Comparison of ENCODE assay signal across 8 cellular contexts in the genomic region with DNA sequence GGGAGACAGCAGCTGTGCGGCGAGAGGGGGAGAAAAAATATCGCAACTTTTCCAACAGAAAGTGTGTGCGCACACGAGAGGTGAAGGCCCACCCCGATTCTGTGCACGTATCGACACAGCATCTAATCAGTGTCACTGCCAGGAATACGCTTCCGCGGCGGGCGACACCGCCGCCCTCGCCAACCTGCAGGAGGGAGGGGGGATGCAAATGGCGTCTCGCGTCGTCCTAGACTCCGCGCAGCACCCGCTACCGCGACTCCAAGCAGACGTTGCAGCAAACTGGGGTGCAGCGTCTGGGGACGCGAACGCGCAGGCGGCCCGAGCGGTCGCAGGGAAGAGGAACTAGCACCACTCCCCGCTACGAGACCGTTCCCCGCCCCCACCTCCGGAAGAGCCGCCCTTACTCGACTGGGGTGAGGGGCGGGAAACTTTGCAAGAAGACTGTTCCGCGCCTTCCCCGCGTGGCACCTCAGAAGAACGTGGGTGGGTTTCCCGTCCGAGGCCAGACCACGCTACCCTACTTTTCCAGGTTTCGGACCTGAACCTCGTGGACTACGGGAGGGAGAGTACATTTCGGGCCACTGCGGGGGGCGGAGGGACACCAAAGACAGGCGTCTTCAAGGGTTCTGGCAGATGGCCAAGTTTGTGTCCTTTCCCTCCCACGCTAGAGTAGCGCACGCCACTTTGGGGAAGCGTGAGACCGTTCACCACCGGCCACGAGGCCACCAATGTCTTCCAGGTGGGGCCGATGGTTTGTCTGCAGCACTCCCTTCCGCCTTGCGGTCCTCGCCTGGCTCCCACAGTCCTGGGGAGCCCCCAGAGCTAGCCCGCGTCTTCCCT.
DNase-seq lines count a peak whose midpoint lies in the region; ATAC-seq and TF ChIP-seq lines count a peak whose summit lies in the region.

No MANE protein-coding gene starts in this region.

- no peak overlapping the region for H2AFZ ChIP-seq in Karpas-422 (ENCODE audit: low read length)

- H3K79me2 ChIP-seq in Karpas-422 (ENCODE audit: low read length) = no peaks in the 10 kb centered on the region

- peaks cover 7% of the 10 kb centered on the region; the same call in 1 of the 2 replicates for H3K4me1 ChIP-seq in BE2C
- peaks cover 50% of the 10 kb centered on the region for H3K4me1 ChIP-seq in Karpas-422 (ENCODE audit: low read length)

- CTCF ChIA-PET in T-cell (lab: Charles Lee) = interaction anchor here in 1 of 2 donors (1.0 kb wide), 1 partner anchor 79 kb away, joined by 4 read pairs; no protein-coding TSS in a partner anchor

- H3K9me2 ChIP-seq in Karpas-422 (replicated peaks; ENCODE audit: insufficient read depth, low read length) = no peaks in the 10 kb centered on the region

- H3K27me3 Mint-ChIP-seq in T-cell = peaks cover 0 to 11% of the 10 kb centered on the region in 2 donors

- H3K27me3 ChIP-seq in BE2C = no peaks in the 10 kb centered on the region
- no peaks in the 10 kb centered on the region for H3K27me3 ChIP-seq in Karpas-422 (ENCODE audit: low read length)

- POLR2A ChIA-PET in T-cell (lab: Charles Lee) = interaction anchor here (1.6 to 1.7 kb wide), 2 partner anchors 8 to 321 kb away, joined by 6 to 17 read pairs; no protein-coding TSS in a partner anchor

- H3K9me3 Mint-ChIP-seq in T-cell = peaks cover 0 to 4% (median 0%) of the 10 kb centered on the region in 3 donors

- H3K4me3 Mint-ChIP-seq in T-cell = peak overlapping the region; percentile 86 to 89 (median 86)

- peak overlapping the region; percentile 58 for H3K4me2 ChIP-seq in Karpas-422 (ENCODE audit: low read depth, low read length, poor library complexity, severe bottlenecking)

- peak overlapping the region; percentile 90 for H3K9ac ChIP-seq in Karpas-422 (ENCODE audit: low read length)

- peak; percentile 44 for ATAC-seq in GM19372 (IDR thresholded peaks at IDR 0.05; ENCODE audit: low read depth, unreplicated experiment)
- peak; percentile 48 to 60 (median 52) for ATAC-seq in T-cell (replicated peaks in 1 of 4)
- ATAC-seq in GM19467 (IDR thresholded peaks at IDR 0.05; ENCODE audit: unreplicated experiment) = no peak

- peaks cover 38 to 41% (median 38%) of the 10 kb centered on the region in 3 donors for H3K4me1 Mint-ChIP-seq in T-cell

- no peak for TF ChIP-seq CTCF in BE2C (IDR thresholded peaks at IDR 0.05; ENCODE audit: low read depth, low read length)

- H3K4me3 ChIP-seq in BE2C (ENCODE audit: low read depth, low read length) (peak overlapping the region; percentile 59), Karpas-422 (ENCODE audit: low read length) (peak overlapping the region; percentile 71), skeletal muscle cell (ENCODE audit: low read depth, low read length) (peak overlapping the region; percentile 48)

- H4K20me1 ChIP-seq in Karpas-422 (ENCODE audit: insufficient read depth, low read depth, low read length) = no peaks in the 10 kb centered on the region

- no peaks in the 10 kb centered on the region for H3K36me3 Mint-ChIP-seq in T-cell

- H3K9me3 ChIP-seq in BE2C = no peaks in the 10 kb centered on the region
- H3K9me3 ChIP-seq in Karpas-422 (ENCODE audit: low read length) = no peaks in the 10 kb centered on the region

- DNase-seq in BE2C (peak; percentile 72), Karpas-422 (peak; percentile 94), T-cell (peak; percentile 65 to 84 (median 74)), amygdala (lab: John Stamatoyannopoulos, UW) (peak in 39 of 56 donors; percentile 5 to 72 (median 36)), hypothalamus (lab: John Stamatoyannopoulos, UW) (peak in 37 of 51 donors; percentile 1 to 75 (median 29)), skeletal muscle cell (ENCODE audit: low read depth) (no peak)

- no peaks in the 10 kb centered on the region for H3K36me3 ChIP-seq in BE2C
- no peaks in the 10 kb centered on the region for H3K36me3 ChIP-seq in Karpas-422 (ENCODE audit: insufficient read depth, low read length)

- H3K27ac ChIP-seq in Karpas-422 (ENCODE audit: low read length) = peak overlapping the region; percentile 76

- peak overlapping the region; percentile 95 to 99 for H3K27ac Mint-ChIP-seq in T-cell
